ENCODE assay signal across 12 cellular contexts in genomic region chr10:46325021-46325420, GRCh38. TPM values are rescaled to one million over a fixed set of nuclear protein-coding genes. Genes with fewer than 3 reads are reported as not detected.
DNase-seq lines count a peak whose midpoint lies in the region; ATAC-seq and TF ChIP-seq lines count a peak whose summit lies in the region.
"Had no signal": no experiment of that assay in that cellular context is flagged by ENCODE, and none has a peak within 500 bp of the region (broad histone marks: within the 10 kb centered on the region; RNA-seq: fewer than 3 reads in every experiment).

No MANE protein-coding gene starts in this region.

- H3K27ac ChIP-seq in GM23338 (ENCODE audit: low read depth) (no peak overlapping the region), adrenal gland (no peak overlapping the region)

- no peaks in the 10 kb centered on the region for H3F3A ChIP-seq in GM23338 (replicated peaks; ENCODE audit: low read depth)

- no peaks in the 10 kb centered on the region for H3K36me3 ChIP-seq in GM23338 (ENCODE audit: insufficient read depth)
- no peaks in the 10 kb centered on the region for H3K36me3 ChIP-seq in adrenal gland (replicated peaks in 1 of 2)

- H3K4me3 Mint-ChIP-seq in GM23338 (no peak overlapping the region), CD14-positive monocyte (no peak overlapping the region)
- H3K4me3 Mint-ChIP-seq: activated naive CD8-positive, alpha-beta T cell treated with anti-CD3 and anti-CD28 coated beads for 36 hours had no signal

- H3K9me3 Mint-ChIP-seq in GM23338, result no peaks in the 10 kb centered on the region; the same call in 2 of the 3 replicates
- no peaks in the 10 kb centered on the region for H3K9me3 Mint-ChIP-seq in CD14-positive monocyte
- H3K9me3 Mint-ChIP-seq: activated naive CD8-positive, alpha-beta T cell treated with anti-CD3 and anti-CD28 coated beads for 36 hours had no signal

- H3K27ac Mint-ChIP-seq in GM23338 (no peak overlapping the region), CD14-positive monocyte (no peak overlapping the region)
- H3K27ac Mint-ChIP-seq: activated naive CD8-positive, alpha-beta T cell treated with anti-CD3 and anti-CD28 coated beads for 36 hours had no signal

- no peak overlapping the region for H2AFZ ChIP-seq in GM23338

- H3K36me3 Mint-ChIP-seq in GM23338 (ENCODE audit: low read depth) (no peaks in the 10 kb centered on the region), CD14-positive monocyte (no peaks in the 10 kb centered on the region)
- H3K36me3 Mint-ChIP-seq: activated naive CD8-positive, alpha-beta T cell treated with anti-CD3 and anti-CD28 coated beads for 36 hours had no signal

- DNase-seq in AG04449 (ENCODE audit: low read depth, low spot score), result no peak
- peak; percentile 35 for DNase-seq in GM23338 (ENCODE audit: low spot score)
- no peak for DNase-seq in adrenal gland
- DNase-seq in iris pigment epithelial cell (ENCODE audit: low read depth), result peak; percentile 30
- DNase-seq in CD14-positive monocyte (ENCODE audit: low spot score), result no peak
- no peak for DNase-seq in mucosa of gallbladder (ENCODE audit: low spot score)
- no peak for DNase-seq in NCI-H524 treated with DMSO at 0.1 percent for 48 hours (lab: John Stamatoyannopoulos, UW)
- no peak for DNase-seq in middle frontal gyrus (ENCODE audit: extremely low spot score, low spot score)
- DNase-seq: activated CD4-positive, alpha-beta T cell treated with anti-CD3 and anti-CD28 coated beads for 1 hour; activated naive CD8-positive, alpha-beta T cell treated with anti-CD3 and anti-CD28 coated beads for 36 hours; stimulated activated CD4-positive, alpha-beta T cell treated with anti-CD3 and anti-CD28 coated beads, Interleukin-2, amount 100 ng/mL, for 48 hours had no signal

- no peak overlapping the region for H3K4me2 ChIP-seq in GM23338

- no peaks in the 10 kb centered on the region for H3K79me2 ChIP-seq in GM23338 (replicated peaks; ENCODE audit: insufficient read depth)

- CTCF ChIA-PET in AG04449 (lab: Yijun Ruan, JAX), result no interaction called here

- no peaks in the 10 kb centered on the region for H3K4me1 ChIP-seq in GM23338 (ENCODE audit: insufficient read depth)
- no peaks in the 10 kb centered on the region for H3K4me1 ChIP-seq in adrenal gland (replicated peaks in 1 of 2)

- H4K20me1 ChIP-seq in GM23338 (replicated peaks; ENCODE audit: insufficient read depth), result no peaks in the 10 kb centered on the region

- peaks cover 10% of the 10 kb centered on the region for H3K27me3 Mint-ChIP-seq in GM23338 (ENCODE audit: insufficient read depth, low read depth, poor library complexity)
- peaks cover 0 to 3% (median 2%) of the 10 kb centered on the region in 3 donors for H3K27me3 Mint-ChIP-seq in CD14-positive monocyte (ENCODE audit: low read depth in 3 of 3)
- H3K27me3 Mint-ChIP-seq: activated naive CD8-positive, alpha-beta T cell treated with anti-CD3 and anti-CD28 coated beads for 36 hours had no signal

- no peaks in the 10 kb centered on the region for H3K9me3 ChIP-seq in adrenal gland (replicated peaks in 1 of 3)

- H3K4me1 Mint-ChIP-seq in GM23338 (peaks cover 13% of the 10 kb centered on the region), CD14-positive monocyte (peaks cover 2% of the 10 kb centered on the region)
- H3K4me1 Mint-ChIP-seq: activated naive CD8-positive, alpha-beta T cell treated with anti-CD3 and anti-CD28 coated beads for 36 hours had no signal

- no peak overlapping the region for H3K4me3 ChIP-seq in AG04449 (ENCODE audit: low read depth, low read length)
- H3K4me3 ChIP-seq in GM23338, result no peak overlapping the region
- H3K4me3 ChIP-seq in adrenal gland, result no peak overlapping the region

- no peak for TF ChIP-seq POLR2A in adrenal gland (IDR thresholded peaks at IDR 0.05)

- peak; percentile 22; the same call in 1 of the 3 replicates for ATAC-seq in GM23338
- ATAC-seq: esophagus mucosa had no signal

- intact Hi-C loops in adrenal gland (cut with DNase I), result no loop called here
- intact Hi-C loops in CD14-positive monocyte (cut with micrococcal nuclease), result no loop called here

- WGBS in adrenal gland, 4 donors, result 73 to 89% (median 79%) methylated on average over 1 of the region's 1 CpG

- no peaks in the 10 kb centered on the region for H3K9me2 ChIP-seq in GM23338 (ENCODE audit: insufficient read depth)

- H3K27me3 ChIP-seq in GM23338 (ENCODE audit: insufficient read depth), result no peaks in the 10 kb centered on the region
- no peaks in the 10 kb centered on the region for H3K27me3 ChIP-seq in adrenal gland

- POLR2A ChIA-PET in AG04449 (lab: Yijun Ruan, JAX), result no interaction called here

- TF ChIP-seq CTCF in AG04449 (IDR thresholded peaks at IDR 0.05; ENCODE audit: insufficient read depth, low read length, missing control alignments), result peak; percentile 5
- peak; percentile 25 to 41; a peak in 3 of 4 replicates for TF ChIP-seq CTCF in GM23338 (conservative IDR thresholded peaks at IDR 0.05; ENCODE audit: low read depth in 2 of 2)
- TF ChIP-seq CTCF in adrenal gland (IDR thresholded peaks at IDR 0.05), result peak in 5 of 6 experiments; percentile 12 to 42 (median 29)
- no peak for TF ChIP-seq CTCF in CD14-positive monocyte (IDR thresholded peaks at IDR 0.05)

TF ChIP-seq in GM23338, 12 proteins besides CTCF, POLR2A, EP300 and RAD21 (continues in another document):
- TF ChIP-seq ZNF331 (CRISPR knock-in tag; IDR thresholded peaks at IDR 0.05; ENCODE audit: low read depth) (no peak), ZNF114 (CRISPR knock-in tag; IDR thresholded peaks at IDR 0.05) (no peak), ZNF462 (CRISPR knock-in tag; IDR thresholded peaks at IDR 0.05) (no peak), POLR2AphosphoS5 (IDR thresholded peaks at IDR 0.05; ENCODE audit: low read depth) (no peak)

RNA-seq across cellular contexts. Expression of gene ANTXRL, which starts 38.2 kb away (rescaled TPM):
- total RNA-seq in GM23338 (2014; rRNA removed; shearing (Covaris generic)), result not detected in 2 replicates
- polyA plus RNA-seq in GM23338 (2016; fragmentation: Nextera tagmentation; extraction: Ambion mirVana) (not detected in 2 replicates), adrenal gland (under 1 TPM in 2 of 3 donors, not detected in 1; 0.34 to 0.40 TPM), CD14-positive monocyte (not detected)
- total RNA-seq in adrenal gland (1 to 10 TPM in 1 of 8 donors, under 1 TPM in 3, not detected in 4; 0.11 to 1.3 (median 0.65) TPM), mucosa of gallbladder (not detected)
- total RNA-seq: activated naive CD8-positive, alpha-beta T cell treated with anti-CD3 and anti-CD28 coated beads for 36 hours; esophagus mucosa had no signal

RNA-seq across cellular contexts. Expression of gene ANXA8L1, which starts 50.6 kb away (rescaled TPM):
- not detected in 2 replicates for total RNA-seq in GM23338 (2014; rRNA removed; shearing (Covaris generic))
- polyA plus RNA-seq in GM23338 (2016; fragmentation: Nextera tagmentation; extraction: Ambion mirVana) (not detected in 2 replicates), adrenal gland (under 1 TPM in 2 of 3 donors, not detected in 1; 0.24 to 0.44 TPM), CD14-positive monocyte (1 to 10 TPM; 1.5 to 2.7 TPM)
- total RNA-seq in adrenal gland (1 to 10 TPM in 1 of 8 donors, under 1 TPM in 2, not detected in 5; 0.25 to 1.2 (median 0.54) TPM), mucosa of gallbladder (not detected)
- total RNA-seq: activated naive CD8-positive, alpha-beta T cell treated with anti-CD3 and anti-CD28 coated beads for 36 hours had no signal

Comparison
In these comparisons a context has a peak if more than half of its experiments do, and no peak if none do; other contexts are left out.
1. DNase-seq: peak in GM23338 (single experiment) and iris pigment epithelial cell (single experiment); none in AG04449 (single experiment), adrenal gland (0 of 7), CD14-positive monocyte (single experiment), mucosa of gallbladder (single experiment), NCI-H524 treated with DMSO at 0.1 percent for 48 hours (single experiment) and middle frontal gyrus (single experiment).